Comparison of ENCODE assay signal across 29 cellular contexts in the genomic region with DNA sequence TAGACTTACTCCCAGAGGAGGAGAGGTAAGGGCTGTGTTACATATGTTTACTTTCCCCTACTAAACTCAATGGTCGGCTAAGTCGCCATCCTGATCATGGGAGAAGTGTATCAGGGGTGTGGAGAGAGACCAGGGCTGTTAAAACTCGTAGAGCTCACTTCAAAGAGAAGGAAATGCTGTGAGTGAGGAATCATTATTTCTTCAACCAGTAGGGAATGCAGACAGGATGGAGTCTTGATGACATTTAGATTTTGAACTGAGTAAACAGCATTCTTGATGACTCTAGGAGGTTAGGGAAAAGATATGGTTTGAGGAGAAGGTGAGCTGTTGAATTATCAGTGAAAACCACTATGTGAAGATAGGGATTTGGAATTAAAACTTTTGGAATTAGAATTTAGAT. TPM values are rescaled to one million over a fixed set of nuclear protein-coding genes. Genes with fewer than 3 reads are reported as not detected.
DNase-seq lines count a peak whose midpoint lies in the region; ATAC-seq and TF ChIP-seq lines count a peak whose summit lies in the region.
"Had no signal": no experiment of that assay in that cellular context is flagged by ENCODE, and none has a peak within 500 bp of the region (broad histone marks: within the 10 kb centered on the region; RNA-seq: fewer than 3 reads in every experiment).

No MANE protein-coding gene starts in this region.

- peaks cover 10% of the 10 kb centered on the region for H3K4me1 Mint-ChIP-seq in endodermal cell
- H3K4me1 Mint-ChIP-seq: activated CD4-positive, alpha-beta T cell treated with anti-CD3 and anti-CD28 coated beads, Interleukin-2, amount 10 ng/mL, durations not matched to agents 7 days and 5 days; activated CD8-positive, alpha-beta memory T cell treated with anti-CD3 and anti-CD28 coated beads, Interleukin-2, amount 10 ng/mL, durations not matched to agents 7 days and 5 days; stimulated activated memory B cell treated with anti-CD40 and anti-IgM and Interleukin-4, amounts not matched to agents 10 μg/mL and 1 μg/mL and 100 μg/mL, for 72 hours had no signal

- H3K36me3 ChIP-seq in GM23248 (ENCODE audit: low read depth) (peaks cover 36% of the 10 kb centered on the region), Panc1 (ENCODE audit: control insufficient read depth, insufficient read depth, low read length) (no peaks in the 10 kb centered on the region), endodermal cell (ENCODE audit: control insufficient read depth, insufficient read depth, low read length) (peaks cover 9% of the 10 kb centered on the region), mesodermal cell (ENCODE audit: control insufficient read depth, insufficient read depth, low read length) (peaks cover 36% of the 10 kb centered on the region), breast epithelium (no peaks in the 10 kb centered on the region)
- H3K36me3 ChIP-seq: adrenal gland, brain microvascular endothelial cell, gastrocnemius medialis, sigmoid colon, upper lobe of right lung had no signal

- no peak overlapping the region for H3K4me3 ChIP-seq in GM23248
- H3K4me3 ChIP-seq in Panc1 (ENCODE audit: low read depth in 2 of 2, low read length in 2 of 2), result no peak overlapping the region
- peak overlapping the region; percentile 12 for H3K4me3 ChIP-seq in endodermal cell (ENCODE audit: low read length)
- no peak overlapping the region for H3K4me3 ChIP-seq in mesodermal cell (ENCODE audit: extremely low read depth, insufficient read depth, low read length, poor library complexity, severe bottlenecking)
- no peak overlapping the region for H3K4me3 ChIP-seq in breast epithelium
- H3K4me3 ChIP-seq: adrenal gland; BLaER1 treated with 17β-estradiol and CSF1 and Interleukin-3, amounts not matched to agents 10 nM and 100 nM; gastrocnemius medialis; MG63; sigmoid colon; upper lobe of right lung had no signal

- peaks cover 96% of the 10 kb centered on the region for H3K79me2 ChIP-seq in GM23248 (ENCODE audit: insufficient read depth)

- no peak for TF ChIP-seq POLR2A in breast epithelium (IDR thresholded peaks at IDR 0.05)

- H2AFZ ChIP-seq in GM23248, result no peak overlapping the region

- intact Hi-C loops in Panc1 (cut with micrococcal nuclease; ENCODE audit: unreplicated experiment) (no loop called here), breast epithelium (cut with DNase I; ENCODE audit: low total_unique reads) (no loop called here)

- CTCF ChIA-PET in Panc1 (lab: Charles Lee), result interaction anchor here (0.7 kb wide), 1 partner anchor 10 kb away, joined by 9 read pairs; no protein-coding TSS in a partner anchor

- peaks cover 10% of the 10 kb centered on the region; the same call in 1 of the 2 replicates for H4K20me1 ChIP-seq in GM23248 (ENCODE audit: insufficient read depth)

- H3K9me2 ChIP-seq in GM23248 (ENCODE audit: insufficient read depth), result no peaks in the 10 kb centered on the region

- no peaks in the 10 kb centered on the region for H3K9me3 Mint-ChIP-seq in endodermal cell
- H3K9me3 Mint-ChIP-seq: activated CD4-positive, alpha-beta T cell treated with anti-CD3 and anti-CD28 coated beads, Interleukin-2, amount 10 ng/mL, durations not matched to agents 7 days and 5 days; stimulated activated memory B cell treated with anti-CD40 and anti-IgM and Interleukin-4, amounts not matched to agents 10 μg/mL and 1 μg/mL and 100 μg/mL, for 72 hours had no signal

- in situ Hi-C loops in GM23248 (cut with MboI) (no loop called here), Panc1 (cut with HindIII; ENCODE audit: low pct_unique_long_range_greater_than_20kb, low sequenced_read_pairs) (loop anchor here (10.0 kb wide), 1 partner anchor 69 kb away; no protein-coding TSS in a partner anchor)

- peak overlapping the region; percentile 1 for H3K27ac Mint-ChIP-seq in endodermal cell
- H3K27ac Mint-ChIP-seq: activated CD4-positive, alpha-beta T cell treated with anti-CD3 and anti-CD28 coated beads, Interleukin-2, amount 10 ng/mL, durations not matched to agents 7 days and 5 days; activated CD8-positive, alpha-beta memory T cell treated with anti-CD3 and anti-CD28 coated beads, Interleukin-2, amount 10 ng/mL, durations not matched to agents 7 days and 5 days; stimulated activated memory B cell treated with anti-CD40 and anti-IgM and Interleukin-4, amounts not matched to agents 10 μg/mL and 1 μg/mL and 100 μg/mL, for 72 hours had no signal

- H3K27ac ChIP-seq in GM23248 (peak overlapping the region; percentile 50), Panc1 (ENCODE audit: low read length) (no peak overlapping the region), endodermal cell (ENCODE audit: low read depth, low read length) (no peak overlapping the region), mesodermal cell (ENCODE audit: low read depth, low read length, severe bottlenecking) (peak overlapping the region; percentile 52), breast epithelium (no peak overlapping the region)
- H3K27ac ChIP-seq: BLaER1 treated with 17β-estradiol and CSF1 and Interleukin-3, amounts not matched to agents 10 nM and 100 nM; brain microvascular endothelial cell; gastrocnemius medialis; sigmoid colon; upper lobe of right lung; VCaP had no signal

- no TSS peak for BruUV-seq in Panc1 (replicated peaks; lab: Mats Ljungman, UMichigan)

- no peaks in the 10 kb centered on the region for H3K27me3 Mint-ChIP-seq in endodermal cell (ENCODE audit: insufficient read depth)
- H3K27me3 Mint-ChIP-seq: activated CD4-positive, alpha-beta T cell treated with anti-CD3 and anti-CD28 coated beads, Interleukin-2, amount 10 ng/mL, durations not matched to agents 7 days and 5 days; activated CD8-positive, alpha-beta memory T cell treated with anti-CD3 and anti-CD28 coated beads, Interleukin-2, amount 10 ng/mL, durations not matched to agents 7 days and 5 days; stimulated activated memory B cell treated with anti-CD40 and anti-IgM and Interleukin-4, amounts not matched to agents 10 μg/mL and 1 μg/mL and 100 μg/mL, for 72 hours had no signal

- H3K4me1 ChIP-seq in GM23248 (ENCODE audit: insufficient read depth), result peaks cover 71% of the 10 kb centered on the region
- no peaks in the 10 kb centered on the region for H3K4me1 ChIP-seq in Panc1 (ENCODE audit: control insufficient read depth, insufficient read depth, low read length)
- peaks cover 11% of the 10 kb centered on the region for H3K4me1 ChIP-seq in endodermal cell (ENCODE audit: control insufficient read depth, insufficient read depth, low read length)
- peaks cover 21% of the 10 kb centered on the region for H3K4me1 ChIP-seq in mesodermal cell (ENCODE audit: control insufficient read depth, insufficient read depth, low read length, poor library complexity, severe bottlenecking)
- H3K4me1 ChIP-seq in breast epithelium, result no peaks in the 10 kb centered on the region
- H3K4me1 ChIP-seq: gastrocnemius medialis, sigmoid colon, upper lobe of right lung had no signal

- H3K9ac ChIP-seq in GM23248 (no peak overlapping the region), endodermal cell (ENCODE audit: extremely low read depth, low read length, poor library complexity, severe bottlenecking) (no peak overlapping the region)
- H3K9ac ChIP-seq: BLaER1 treated with 17β-estradiol and CSF1 and Interleukin-3, amounts not matched to agents 10 nM and 100 nM had no signal

- DNase-seq in GM23248, result peak; percentile 37
- DNase-seq in Panc1 (ENCODE audit: low read depth, low spot score), result no peak
- no peak for DNase-seq in endodermal cell
- DNase-seq in NCI-H510A treated with DMSO at 0.1 percent for 48 hours (lab: John Stamatoyannopoulos, UW), result no peak
- DNase-seq in activated CD4-positive, alpha-beta T cell treated with anti-CD3 and anti-CD28 coated beads for 1 hour, result no peak
- DNase-seq in breast epithelium (ENCODE audit: low spot score in 2 of 2), result no peak
- DNase-seq: activated CD4-positive, alpha-beta T cell treated with anti-CD3 and anti-CD28 coated beads, Interleukin-2, amount 10 ng/mL, durations not matched to agents 7 days and 5 days; activated CD8-positive, alpha-beta memory T cell treated with anti-CD3 and anti-CD28 coated beads, Interleukin-2, amount 10 ng/mL, durations not matched to agents 7 days and 5 days; activated naive CD4-positive, alpha-beta T cell treated with Interleukin-2 at 50 U/mL for 16 hours; adrenal gland; brain microvascular endothelial cell; cortex of kidney; DMS53; gastrocnemius medialis; GDM1; hypothalamus; KG1; MG63; NCI-H2029; NCI-H2227 treated with DMSO at 0.1 percent for 48 hours; NCI-H82; sigmoid colon; stimulated activated CD4-positive, alpha-beta T cell treated with anti-CD3 and anti-CD28 coated beads, Interleukin-4, amount 100 ng/mL, for 4 hours; upper lobe of right lung had no signal

- peaks cover 45% of the 10 kb centered on the region for H3F3A ChIP-seq in GM23248 (ENCODE audit: insufficient read depth)

- WGBS in GM23248 (ENCODE audit: low coverage in 1 of 2, low lambda C conversion rate in 2 of 2, missing lambda C conversion rate in 2 of 2), 2 experiments, result 41 to 50% methylated on average over 3 of the region's 3 CpGs
- 55 to 71% methylated on average over 1 to 3 of the region's 3 CpGs for WGBS in endodermal cell (ENCODE audit: insufficient coverage in 1 of 2, insufficient read length in 1 of 2), 2 experiments
- WGBS in mesodermal cell (ENCODE audit: insufficient coverage in 2 of 2), 2 experiments, result 0 to 25% methylated on average over 1 to 3 of the region's 3 CpGs

- peak; percentile 51; the same call in 1 of the 2 replicates for ATAC-seq in Panc1
- ATAC-seq in HG03432 (IDR thresholded peaks at IDR 0.05; ENCODE audit: unreplicated experiment), result no peak
- ATAC-seq: activated CD8-positive, alpha-beta memory T cell treated with anti-CD3 and anti-CD28 coated beads, Interleukin-2, amount 10 ng/mL, durations not matched to agents 7 days and 5 days; gastrocnemius medialis; stimulated activated memory B cell treated with anti-CD40 and anti-IgM and Interleukin-4, amounts not matched to agents 10 μg/mL and 1 μg/mL and 100 μg/mL, for 72 hours; upper lobe of right lung had no signal

- TF ChIP-seq CTCF in Panc1 (IDR thresholded peaks at IDR 0.05), result no peak
- TF ChIP-seq CTCF in endodermal cell (conservative IDR thresholded peaks at IDR 0.05), result no peak
- no peak for TF ChIP-seq CTCF in breast epithelium (IDR thresholded peaks at IDR 0.05)

- POLR2A ChIA-PET in Panc1 (lab: Charles Lee), result interaction anchor here (0.8 kb wide), 1 partner anchor 14 kb away, joined by 20 read pairs; no protein-coding TSS in a partner anchor

- H3K9me3 ChIP-seq in GM23248 (ENCODE audit: low read depth), result no peaks in the 10 kb centered on the region
- H3K9me3 ChIP-seq in Panc1 (ENCODE audit: control insufficient read depth, insufficient read depth, low read depth, low read length), result no peaks in the 10 kb centered on the region
- H3K9me3 ChIP-seq in endodermal cell (ENCODE audit: control insufficient read depth, low read length), result no peaks in the 10 kb centered on the region
- H3K9me3 ChIP-seq in mesodermal cell (ENCODE audit: control insufficient read depth, low read length), result no peaks in the 10 kb centered on the region
- no peaks in the 10 kb centered on the region for H3K9me3 ChIP-seq in breast epithelium
- H3K9me3 ChIP-seq: adrenal gland, gastrocnemius medialis, MG63, sigmoid colon, upper lobe of right lung had no signal

- H3K36me3 Mint-ChIP-seq in endodermal cell (ENCODE audit: low read depth), result peaks cover 2% of the 10 kb centered on the region
- H3K36me3 Mint-ChIP-seq: activated CD8-positive, alpha-beta memory T cell treated with anti-CD3 and anti-CD28 coated beads, Interleukin-2, amount 10 ng/mL, durations not matched to agents 7 days and 5 days had no signal

- H3K27me3 ChIP-seq in GM23248 (replicated peaks; ENCODE audit: insufficient read depth) (no peaks in the 10 kb centered on the region), Panc1 (ENCODE audit: control insufficient read depth, insufficient read depth, low read length) (no peaks in the 10 kb centered on the region), endodermal cell (ENCODE audit: control insufficient read depth, insufficient read depth, low read length, poor library complexity, severe bottlenecking) (no peaks in the 10 kb centered on the region), breast epithelium (no peaks in the 10 kb centered on the region)
- H3K27me3 ChIP-seq: adrenal gland; BLaER1 treated with 17β-estradiol and CSF1 and Interleukin-3, amounts not matched to agents 10 nM and 100 nM; brain microvascular endothelial cell; gastrocnemius medialis; MG63; sigmoid colon; upper lobe of right lung had no signal

- no peak overlapping the region for H3K4me3 Mint-ChIP-seq in endodermal cell
- H3K4me3 Mint-ChIP-seq: activated CD4-positive, alpha-beta T cell treated with anti-CD3 and anti-CD28 coated beads, Interleukin-2, amount 10 ng/mL, durations not matched to agents 7 days and 5 days; activated CD8-positive, alpha-beta memory T cell treated with anti-CD3 and anti-CD28 coated beads, Interleukin-2, amount 10 ng/mL, durations not matched to agents 7 days and 5 days; stimulated activated memory B cell treated with anti-CD40 and anti-IgM and Interleukin-4, amounts not matched to agents 10 μg/mL and 1 μg/mL and 100 μg/mL, for 72 hours had no signal

- peak overlapping the region; percentile 13 for H3K4me2 ChIP-seq in GM23248 (ENCODE audit: unreplicated experiment)

RNA-seq across cellular contexts. Expression of gene RECK, which starts 17.3 kb away (rescaled TPM):
- total RNA-seq in GM23248 (2014; rRNA removed; shearing (Covaris generic)), result 113 and 127 TPM in 2 replicates
- 161 and 165 TPM in 2 replicates for polyA plus RNA-seq in GM23248 (2016; fragmentation: Nextera tagmentation; extraction: Ambion mirVana)
- 13.2 TPM for total RNA-seq in Panc1 (2021; ENCODE audit: unreplicated experiment)
- 10.8 TPM for polyA plus RNA-seq in Panc1 (2012; ENCODE audit: insufficient read length)
- total RNA-seq in endodermal cell, result 10 to 100 TPM; 11.5 to 16.1 TPM
- polyA plus RNA-seq in endodermal cell (2013, experiment 1 of 2), result 11.4 TPM
- polyA plus RNA-seq in endodermal cell (2013, experiment 2 of 2), result 12.3 TPM
- polyA plus RNA-seq in mesodermal cell (2013, experiment 1 of 2), result 32.5 TPM
- 28.7 TPM for polyA plus RNA-seq in mesodermal cell (2013, experiment 2 of 2)
- 10 to 100 TPM; 12.7 to 25.6 (median 17.7) TPM for total RNA-seq in breast epithelium

Comparison
In these comparisons a context has a peak if more than half of its experiments do, and no peak if none do; other contexts are left out.
1. H3K27ac ChIP-seq: peak in GM23248 (single experiment) and mesodermal cell (single experiment); none in Panc1 (single experiment), endodermal cell (single experiment) and breast epithelium (0 of 2).